ENCODE assay signal across 2 cellular contexts in the genomic region with DNA sequence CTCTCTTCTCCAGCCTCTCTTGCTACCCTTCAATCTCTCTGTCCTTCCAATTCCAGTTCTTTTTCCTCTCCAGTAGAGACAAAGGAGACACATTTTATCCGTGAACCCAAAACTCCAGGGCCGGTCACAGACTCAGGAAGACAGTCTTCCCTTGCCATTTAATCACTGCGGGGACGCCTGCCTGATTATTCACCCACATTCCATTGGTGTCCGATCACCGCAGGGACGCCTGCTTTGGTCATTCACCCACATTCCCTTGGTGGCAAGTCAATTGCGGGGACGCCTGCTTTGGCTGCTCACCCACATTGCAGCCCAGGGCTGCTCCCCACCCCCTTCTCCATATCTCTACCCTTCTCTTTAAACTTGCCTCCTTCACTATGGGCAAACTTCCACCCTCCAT.
TF ChIP-seq lines count a peak whose summit lies in the region.

No MANE protein-coding gene starts in this region.

TF ChIP-seq in Ishikawa, 13 proteins besides CTCF, POLR2A, EP300 and RAD21:
- TF ChIP-seq TEAD4 (IDR thresholded peaks at IDR 0.05) = 0 out of 2 replicates have a peak, but pooled peaks have one; percentile 39

TF ChIP-seq in H1, 55 proteins besides CTCF, POLR2A, EP300 and RAD21:
- peak; percentile 63; the same call in 1 of the 2 replicates for TF ChIP-seq TEAD4 (IDR thresholded peaks at IDR 0.05; ENCODE audit: low read depth, low read length)
